In the genomic region with DNA sequence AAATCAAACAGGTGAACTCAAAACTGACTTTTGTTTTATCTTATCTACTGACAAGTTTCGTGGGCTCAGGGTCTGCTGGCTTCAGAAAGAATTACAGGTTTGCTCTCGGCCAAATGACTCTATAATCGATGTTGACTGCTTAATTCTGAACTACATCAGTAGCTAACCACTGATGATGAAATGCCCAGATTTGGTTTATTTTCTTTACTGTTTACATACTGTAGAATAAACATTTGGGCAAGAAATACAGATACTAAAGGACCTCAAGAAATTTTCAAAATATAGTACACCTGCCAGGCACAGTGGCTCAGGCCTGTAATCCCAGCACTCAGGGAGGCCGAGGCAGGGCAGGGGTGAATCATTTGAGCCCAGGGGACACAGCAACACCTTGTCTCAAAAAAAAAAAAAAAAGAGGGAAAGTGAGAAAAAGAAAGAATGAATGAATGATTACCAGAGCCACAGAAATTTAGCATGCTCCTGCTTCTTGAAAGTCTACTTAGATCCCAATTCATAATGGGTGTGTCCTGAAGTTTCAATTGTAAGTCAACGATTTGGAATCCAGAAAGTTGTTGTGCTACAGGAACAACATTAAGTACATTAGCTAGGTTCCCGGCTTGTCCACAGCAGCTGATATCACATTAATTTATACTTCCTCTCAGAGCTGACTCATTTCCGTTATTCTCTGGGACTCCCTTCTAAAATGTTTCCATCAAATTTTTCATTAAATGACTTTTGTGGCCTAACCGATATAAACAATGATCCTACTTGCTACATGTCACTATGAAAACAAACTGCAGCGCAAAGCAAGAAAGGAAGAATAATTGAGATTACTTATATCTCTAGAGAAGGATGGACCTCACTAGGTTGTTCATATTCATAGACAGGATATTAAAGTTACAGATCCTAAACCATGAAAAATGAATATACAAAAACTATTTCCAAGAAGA, we compare ENCODE assay signal across 8 cellular contexts.
A peak's percentile ranks its signal among the peaks of the same experiment; 100 is the strongest.
DNase-seq lines count a peak whose midpoint lies in the region; ATAC-seq and TF ChIP-seq lines count a peak whose summit lies in the region.

No MANE protein-coding gene starts in this region.

- ATAC-seq in naive B cell (ENCODE audit: low read depth in 2 of 2): peak; percentile 37 to 49

- no peaks in the 10 kb centered on the region for H3K9me3 ChIP-seq in Caco-2

- H3K27me3 Mint-ChIP-seq in Caco-2 (ENCODE audit: insufficient read depth, unreplicated experiment) (no peaks in the 10 kb centered on the region), naive B cell (no peaks in the 10 kb centered on the region)

- intact Hi-C loops in Caco-2 (cut with micrococcal nuclease; ENCODE audit: unreplicated experiment): no loop called here

- no peak overlapping the region for H3K4me3 ChIP-seq in Caco-2 (ENCODE audit: low read depth, low read length)

- POLR2A ChIA-PET in Caco-2 (lab: Charles Lee): interaction anchor here (0.6 kb wide), 2 partner anchors 10 to 14 kb away, joined by 3 to 5 read pairs; no protein-coding TSS in a partner anchor

- H3K27me3 ChIP-seq in Caco-2 (replicated peaks; ENCODE audit: control insufficient read depth, insufficient read depth, low read length): no peaks in the 10 kb centered on the region

- TF ChIP-seq CTCF in Caco-2 (IDR thresholded peaks at IDR 0.05; ENCODE audit: insufficient read depth in 1 of 2, low read depth in 1 of 2, low read length in 1 of 2, severe bottlenecking in 1 of 2, unreplicated experiment in 1 of 2): no peak

- H3K27ac Mint-ChIP-seq in Caco-2 (ENCODE audit: unreplicated experiment) (peak overlapping the region; percentile 24), naive B cell (peak overlapping the region in 5 of 6 donors; percentile 48 to 89 (median 69))

- H3K4me1 Mint-ChIP-seq in Caco-2 (ENCODE audit: low read depth, unreplicated experiment) (peaks cover 35% of the 10 kb centered on the region), naive B cell (peaks cover 44 to 54% (median 44%) of the 10 kb centered on the region in 3 donors)

- no peak for DNase-seq in Caco-2
- DNase-seq in HS-5 (ENCODE audit: low read depth): peak; percentile 79
- peak; percentile 87 for DNase-seq in amniotic epithelial cell (ENCODE audit: low read depth)
- no peak for DNase-seq in naive B cell
- no peak for DNase-seq in NCI-H1694 (lab: John Stamatoyannopoulos, UW)
- DNase-seq in stimulated activated CD4-positive, alpha-beta T cell treated with anti-CD3 and anti-CD28 coated beads, Interleukin-2, amount 100 ng/mL, for 48 hours: no peak
- DNase-seq in middle frontal gyrus (ENCODE audit: extremely low spot score, low spot score): no peak
- DNase-seq in epidermal melanocyte (ENCODE audit: insufficient read length, low spot score): no peak

- H3K4me1 ChIP-seq in Caco-2: peaks cover 19% of the 10 kb centered on the region

- H3K36me3 Mint-ChIP-seq in Caco-2 (ENCODE audit: insufficient read depth, unreplicated experiment) (peaks cover 5% of the 10 kb centered on the region), naive B cell (no peaks in the 10 kb centered on the region)

- H3K4me3 Mint-ChIP-seq in Caco-2 (ENCODE audit: unreplicated experiment) (no peak overlapping the region), naive B cell (peak overlapping the region in 7 of 8 donors; percentile 33 to 78 (median 68))

- no peaks in the 10 kb centered on the region for H3K36me3 ChIP-seq in Caco-2 (ENCODE audit: control insufficient read depth, insufficient read depth, low read length)

- CTCF ChIA-PET in Caco-2 (lab: Charles Lee): interaction anchor here (0.9 kb wide), 1 partner anchor 93 kb away, joined by 3 read pairs; no protein-coding TSS in a partner anchor

- no TSS peak for BruUV-seq in Caco-2 (replicated peaks; lab: Mats Ljungman, UMichigan)

- H3K9me3 Mint-ChIP-seq in Caco-2 (ENCODE audit: unreplicated experiment) (no peaks in the 10 kb centered on the region), naive B cell (no peaks in the 10 kb centered on the region)

Comparison
In these comparisons a context has a peak if more than half of its experiments do, and no peak if none do; other contexts are left out.
1. DNase-seq: peak in HS-5 (single experiment) and amniotic epithelial cell (single experiment); none in Caco-2 (0 of 2), naive B cell (single experiment), NCI-H1694 (single experiment), stimulated activated CD4-positive, alpha-beta T cell treated with anti-CD3 and anti-CD28 coated beads, Interleukin-2, amount 100 ng/mL, for 48 hours (0 of 2), middle frontal gyrus (single experiment) and epidermal melanocyte (single experiment).